In genomic region chr15:64460737-64461576, GRCh38 we compare ENCODE assay signal across 8 cellular contexts. TPM values are rescaled to one million over a fixed set of nuclear protein-coding genes. Genes with fewer than 3 reads are reported as not detected.
DNase-seq lines count a peak whose midpoint lies in the region; ATAC-seq and TF ChIP-seq lines count a peak whose summit lies in the region.

No MANE protein-coding gene starts in this region.

- H3K9me2 ChIP-seq in DOHH2 (replicated peaks; ENCODE audit: control insufficient read depth, low read length) (no peaks in the 10 kb centered on the region), PC-3 (replicated peaks; ENCODE audit: low read length) (no peaks in the 10 kb centered on the region)

- H3K9me3 ChIP-seq in DOHH2 (ENCODE audit: control insufficient read depth, insufficient read depth, low read length) = no peaks in the 10 kb centered on the region
- H3K9me3 ChIP-seq in PC-3 (ENCODE audit: low read length) = no peaks in the 10 kb centered on the region
- H3K9me3 ChIP-seq in tibial artery = no peaks in the 10 kb centered on the region

- CTCF ChIA-PET in PC-3 (lab: Charles Lee) = interaction anchor here (0.6 kb wide), 1 partner anchor 18 kb away, joined by 3 read pairs; no protein-coding TSS in a partner anchor

- H3K9me3 Mint-ChIP-seq in natural killer cell = no peaks in the 10 kb centered on the region

- H3K36me3 Mint-ChIP-seq in natural killer cell = peaks cover 4% of the 10 kb centered on the region

- H3K79me2 ChIP-seq in DOHH2 (ENCODE audit: control insufficient read depth, low read length) (peaks cover 47% of the 10 kb centered on the region), PC-3 (ENCODE audit: low read length) (peaks cover 40% of the 10 kb centered on the region)

- peak; percentile 65 for DNase-seq in PC-3
- DNase-seq in activated T-helper 9 cell treated with anti-CD3 and anti-CD28 coated beads, Interleukin-2, amount 50 U/mL, for 16 hours (ENCODE audit: low read depth) = peak; percentile 12
- peak; percentile 83 for DNase-seq in fibroblast of pulmonary artery (ENCODE audit: low read depth)
- peak; percentile 23 for DNase-seq in natural killer cell
- peak; percentile 38 to 67 for DNase-seq in tibial artery

- TF ChIP-seq CTCF in DOHH2 (IDR thresholded peaks at IDR 0.05; ENCODE audit: low read depth, low read length, poor library complexity, severe bottlenecking) = no peak
- TF ChIP-seq CTCF in PC-3 (conservative IDR thresholded peaks at IDR 0.05; ENCODE audit: low read depth, low read length) = no peak
- peak; percentile 20 for TF ChIP-seq CTCF in fibroblast of pulmonary artery (IDR thresholded peaks at IDR 0.05; ENCODE audit: low read length, missing control alignments)
- TF ChIP-seq CTCF in natural killer cell (IDR thresholded peaks at IDR 0.05) = no peak
- TF ChIP-seq CTCF in tibial artery (IDR thresholded peaks at IDR 0.05) = no peak

- ATAC-seq in HG02885 (IDR thresholded peaks at IDR 0.05; ENCODE audit: poor library complexity, unreplicated experiment) = peak; percentile 20
- ATAC-seq in PC-3 = peak; percentile 69
- ATAC-seq in natural killer cell = peak; percentile 27 to 35 (median 33)
- no peak for ATAC-seq in HG03432 (IDR thresholded peaks at IDR 0.05; ENCODE audit: unreplicated experiment)

- peak overlapping the region; percentile 72 to 77 for H3K27ac Mint-ChIP-seq in natural killer cell

- intact Hi-C loops in PC-3 (cut with micrococcal nuclease) = no loop called here
- intact Hi-C loops in natural killer cell (cut with micrococcal nuclease) = loop anchor here (2.0 to 10.0 kb wide), 4 partner anchors 30 to 191 kb away; partner anchors contain the start of genes PCLAF and TRIP4
- intact Hi-C loops in tibial artery (cut with DNase I; ENCODE audit: low total_unique reads) = no loop called here

- H3K4me1 Mint-ChIP-seq in natural killer cell = peaks cover 43 to 48% of the 10 kb centered on the region in 2 donors

- no peaks in the 10 kb centered on the region for H3K27me3 Mint-ChIP-seq in natural killer cell (ENCODE audit: low read depth in 2 of 2)

- H3K4me3 ChIP-seq in DOHH2 (ENCODE audit: low read length) (peak overlapping the region; percentile 74), PC-3 (ENCODE audit: low read length) (peak overlapping the region; percentile 68), fibroblast of pulmonary artery (replicated peaks; ENCODE audit: low read depth, low read length) (peak overlapping the region; percentile 74), tibial artery (peak overlapping the region; percentile 96 to 97)

- peak overlapping the region; percentile 54 for H2AFZ ChIP-seq in PC-3 (ENCODE audit: low read length)

- H3F3A ChIP-seq in DOHH2 (ENCODE audit: control insufficient read depth, insufficient read depth) (peaks cover 6% of the 10 kb centered on the region; the same call in 1 of the 2 replicates), PC-3 (ENCODE audit: low read length, unreplicated experiment) (no peaks in the 10 kb centered on the region)

- BruUV-seq in PC-3 (replicated peaks; lab: Mats Ljungman, UMichigan) = no TSS peak

- no peaks in the 10 kb centered on the region for H3K27me3 ChIP-seq in DOHH2 (ENCODE audit: control insufficient read depth, low read length)
- no peaks in the 10 kb centered on the region for H3K27me3 ChIP-seq in PC-3 (ENCODE audit: low read length)
- no peaks in the 10 kb centered on the region for H3K27me3 ChIP-seq in tibial artery

- H3K4me3 Mint-ChIP-seq in natural killer cell = peak overlapping the region; percentile 88

- no peaks in the 10 kb centered on the region for H3K36me3 ChIP-seq in DOHH2 (ENCODE audit: control insufficient read depth, low read length)
- no peaks in the 10 kb centered on the region for H3K36me3 ChIP-seq in PC-3 (ENCODE audit: low read depth, low read length)
- H3K36me3 ChIP-seq in tibial artery = peaks cover 0 to 11% (median 3%) of the 10 kb centered on the region in 3 donors

- H3K4me2 ChIP-seq in DOHH2 (ENCODE audit: low read length) (peak overlapping the region; percentile 62), PC-3 (ENCODE audit: low read length) (peak overlapping the region; percentile 78)

- POLR2A ChIA-PET in PC-3 (lab: Charles Lee; ENCODE audit: unreplicated experiment) = no interaction called here

- H4K20me1 ChIP-seq in DOHH2 (ENCODE audit: control insufficient read depth, insufficient read depth, low read depth, low read length) (peaks cover 6% of the 10 kb centered on the region; the same call in 1 of the 2 replicates), PC-3 (ENCODE audit: low read length) (peaks cover 10% of the 10 kb centered on the region; the same call in 1 of the 2 replicates)

- no peak overlapping the region for H3K9ac ChIP-seq in PC-3 (ENCODE audit: low read length)

- peak overlapping the region; percentile 43 for H3K27ac ChIP-seq in DOHH2 (ENCODE audit: low read depth, low read length)
- H3K27ac ChIP-seq in PC-3 (ENCODE audit: low read length) = peak overlapping the region; percentile 8; the same call in 1 of the 2 replicates
- H3K27ac ChIP-seq in tibial artery = peak overlapping the region; percentile 86 to 93

- peaks cover 75% of the 10 kb centered on the region for H3K4me1 ChIP-seq in DOHH2 (ENCODE audit: control insufficient read depth, low read length)
- H3K4me1 ChIP-seq in PC-3 (ENCODE audit: insufficient read depth, low read length) = peaks cover 24% of the 10 kb centered on the region
- H3K4me1 ChIP-seq in tibial artery = peaks cover 0 to 45% (median 23%) of the 10 kb centered on the region in 4 donors

RNA-seq across cellular contexts. Expression of gene ZNF609, which starts 0.6 kb away (rescaled TPM):
- total RNA-seq in PC-3 (2014; rRNA removed) = 9.9 and 15.4 TPM in 2 replicates
- total RNA-seq in natural killer cell = 10 to 100 TPM; 40.3 to 59.7 (median 55.3) TPM

Comparison
In these comparisons a context has a peak if more than half of its experiments do, and no peak if none do; other contexts are left out.
1. H3K27ac ChIP-seq: peak in every context shown above with its lines; median percentile 90 in tibial artery; 43 in DOHH2; 8 in PC-3.
2. DNase-seq: peak in every context shown above with its lines; median percentile 83 in fibroblast of pulmonary artery; 65 in PC-3; 52 in tibial artery; 23 in natural killer cell; 12 in activated T-helper 9 cell treated with anti-CD3 and anti-CD28 coated beads, Interleukin-2, amount 50 U/mL, for 16 hours.